8 cellular contexts compared by ENCODE assay signal in the genomic region with DNA sequence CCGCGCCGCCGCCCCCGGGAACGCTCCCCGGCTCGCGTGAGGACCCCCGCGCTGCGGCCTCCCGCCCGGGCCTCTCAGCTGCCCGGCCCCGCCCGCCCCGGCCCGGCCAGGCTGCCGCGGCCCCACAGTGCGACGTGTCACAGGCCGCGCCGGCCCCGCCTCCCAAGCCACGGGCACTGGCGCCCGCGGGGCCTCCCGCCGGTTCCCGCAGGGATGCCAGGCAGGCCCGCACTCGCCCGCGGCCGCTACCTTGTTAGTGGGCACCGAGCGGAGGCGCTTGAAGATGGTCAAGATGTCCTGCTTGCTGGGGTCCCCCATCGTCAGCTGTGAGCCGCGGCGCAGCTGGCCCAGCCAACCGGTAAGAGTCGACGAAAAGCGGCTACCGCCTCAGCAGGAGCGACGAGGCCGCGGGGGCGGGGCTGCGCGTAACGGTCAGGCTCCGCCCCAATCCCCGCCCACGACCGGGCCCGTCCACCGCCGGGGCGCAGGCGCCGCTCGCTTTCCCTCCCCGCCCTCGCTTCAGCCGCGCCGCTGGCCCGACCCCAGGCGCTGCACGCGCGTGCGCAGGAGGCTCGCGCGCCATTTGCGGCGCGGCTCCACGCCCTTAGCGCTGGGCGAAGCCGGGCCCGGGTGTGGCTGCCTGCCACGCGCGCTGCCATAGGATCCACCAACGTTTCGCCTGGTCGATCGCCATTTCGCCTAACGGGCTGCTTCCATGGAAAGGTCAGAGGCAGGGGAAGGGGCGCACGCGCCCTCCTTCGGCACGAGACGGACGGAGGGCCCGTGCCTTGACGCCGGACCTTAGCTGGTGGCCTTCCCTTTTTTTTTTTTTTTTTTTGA. TPM values are rescaled to one million over a fixed set of nuclear protein-coding genes. Genes with fewer than 3 reads are reported as not detected.
A peak's percentile ranks its signal among the peaks of the same experiment; 100 is the strongest.
DNase-seq lines count a peak whose midpoint lies in the region; ATAC-seq and TF ChIP-seq lines count a peak whose summit lies in the region.

A gene with protein sequence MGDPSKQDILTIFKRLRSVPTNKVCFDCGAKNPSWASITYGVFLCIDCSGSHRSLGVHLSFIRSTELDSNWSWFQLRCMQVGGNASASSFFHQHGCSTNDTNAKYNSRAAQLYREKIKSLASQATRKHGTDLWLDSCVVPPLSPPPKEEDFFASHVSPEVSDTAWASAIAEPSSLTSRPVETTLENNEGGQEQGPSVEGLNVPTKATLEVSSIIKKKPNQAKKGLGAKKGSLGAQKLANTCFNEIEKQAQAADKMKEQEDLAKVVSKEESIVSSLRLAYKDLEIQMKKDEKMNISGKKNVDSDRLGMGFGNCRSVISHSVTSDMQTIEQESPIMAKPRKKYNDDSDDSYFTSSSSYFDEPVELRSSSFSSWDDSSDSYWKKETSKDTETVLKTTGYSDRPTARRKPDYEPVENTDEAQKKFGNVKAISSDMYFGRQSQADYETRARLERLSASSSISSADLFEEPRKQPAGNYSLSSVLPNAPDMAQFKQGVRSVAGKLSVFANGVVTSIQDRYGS (minus strand): TSS at position 409 of the 840 bp plus-strand sequence. CDS start 91 bp downstream, at position 318.

- H3K9me3 Mint-ChIP-seq in CD8-positive, alpha-beta T cell: no peaks in the 10 kb centered on the region

- H3K4me3 Mint-ChIP-seq in CD8-positive, alpha-beta T cell: peak within 1 kb of the TSS; percentile 80

- H3K9me3 ChIP-seq in CD8-positive, alpha-beta T cell (ENCODE audit: low read length): no peaks in the 10 kb centered on the region

- ATAC-seq in CD8-positive, alpha-beta T cell: peak; percentile 95
- ATAC-seq in GM19467 (IDR thresholded peaks at IDR 0.05; ENCODE audit: unreplicated experiment): peak; percentile 82

- no peaks in the 10 kb centered on the region for H3K27me3 ChIP-seq in CD8-positive, alpha-beta T cell (ENCODE audit: insufficient read depth, low read length)

- H3K36me3 ChIP-seq in CD8-positive, alpha-beta T cell (ENCODE audit: insufficient read depth, low read length): no peaks in the 10 kb centered on the region

- TF ChIP-seq CTCF in CD8-positive, alpha-beta T cell (IDR thresholded peaks at IDR 0.05): no peak

- peak; percentile 89 to 98 (median 93) for DNase-seq in CD8-positive, alpha-beta T cell
- DNase-seq in HS-5 (ENCODE audit: low read depth): peak; percentile 70
- peak; percentile 88 to 95 for DNase-seq in NOMO-1 (lab: John Stamatoyannopoulos, UW; ENCODE audit: unreplicated experiment in 2 of 2)
- peak; percentile 87 for DNase-seq in effector CD8-positive, alpha-beta T cell (lab: John Stamatoyannopoulos, UW)
- DNase-seq in lung microvascular endothelial cell (ENCODE audit: low read depth in 2 of 2): peak; percentile 95 to 97
- peak; percentile 93 to 96 (median 93) for DNase-seq in stimulated activated CD4-positive, alpha-beta T cell treated with anti-CD3 and anti-CD28 coated beads, TNF-alpha, amount 100 ng/mL, for 4 hours (ENCODE audit: low read depth in 3 of 3)

- H3K4me3 ChIP-seq in CD8-positive, alpha-beta T cell (ENCODE audit: low read depth, low read length): peak within 1 kb of the TSS; percentile 85

- no peaks in the 10 kb centered on the region for H3K36me3 Mint-ChIP-seq in CD8-positive, alpha-beta T cell

- peak within 1 kb of the TSS; percentile 90 for H3K27ac ChIP-seq in CD8-positive, alpha-beta T cell (ENCODE audit: low read depth, low read length)

- intact Hi-C loops in CD8-positive, alpha-beta T cell (cut with DNase I, micrococcal nuclease): loop anchor here (1.0 to 10.0 kb wide), 4 partner anchors 158 to 330 kb away; a partner anchor contains a TSS

- POLR2A ChIA-PET in CD8-positive, alpha-beta T cell (lab: Charles Lee): interaction anchor here (0.8 to 1.8 kb wide), 7 partner anchors 13 to 330 kb away, joined by 3 to 8 read pairs (median 5); a partner anchor contains a TSS
- POLR2A ChIA-PET in activated CD8-positive, alpha-beta memory T cell treated with anti-CD3 and anti-CD28 coated beads for 36 hours (lab: Charles Lee): interaction anchor here (0.5 to 1.5 kb wide), 7 partner anchors 20 to 242 kb away, joined by 3 to 11 read pairs (median 5); a partner anchor contains a TSS

- CTCF ChIA-PET in CD8-positive, alpha-beta T cell (lab: Charles Lee): interaction anchor here (0.5 to 1.8 kb wide), 5 partner anchors 10 to 236 kb away, joined by 3 to 14 read pairs (median 3); no protein-coding TSS in a partner anchor
- CTCF ChIA-PET in activated CD8-positive, alpha-beta memory T cell treated with anti-CD3 and anti-CD28 coated beads for 36 hours (lab: Charles Lee): interaction anchor here (0.7 to 3.4 kb wide), 5 partner anchors 11 to 242 kb away, joined by 3 to 13 read pairs (median 4); a partner anchor contains a TSS

- H3K27me3 Mint-ChIP-seq in CD8-positive, alpha-beta T cell (ENCODE audit: low read depth): no peaks in the 10 kb centered on the region

- peaks cover 24% of the 10 kb centered on the region for H3K4me1 ChIP-seq in CD8-positive, alpha-beta T cell (ENCODE audit: insufficient read depth, low read length)

- H3K27ac Mint-ChIP-seq in CD8-positive, alpha-beta T cell: peak within 1 kb of the TSS; percentile 85

- peaks cover 11% of the 10 kb centered on the region for H3K4me1 Mint-ChIP-seq in CD8-positive, alpha-beta T cell (ENCODE audit: low read depth)

RNA-seq across cellular contexts. Expression of the gene that starts here (rescaled TPM):
- 10 to 100 TPM; 25.4 TPM for total RNA-seq in CD8-positive, alpha-beta T cell
- 10 to 100 TPM; 31.0 to 33.0 TPM for total RNA-seq in activated CD8-positive, alpha-beta memory T cell treated with anti-CD3 and anti-CD28 coated beads for 36 hours
- 45.8 and 55.2 TPM in 2 replicates for total RNA-seq in lung microvascular endothelial cell

Comparison
In these comparisons a context has a peak if more than half of its experiments do, and no peak if none do; other contexts are left out.
1. Peak in every context shown above with its lines: DNase-seq, ATAC-seq, H3K4me3 ChIP-seq and H3K27ac ChIP-seq.